ENCODE assay signal across 11 cellular contexts in the genomic region with DNA sequence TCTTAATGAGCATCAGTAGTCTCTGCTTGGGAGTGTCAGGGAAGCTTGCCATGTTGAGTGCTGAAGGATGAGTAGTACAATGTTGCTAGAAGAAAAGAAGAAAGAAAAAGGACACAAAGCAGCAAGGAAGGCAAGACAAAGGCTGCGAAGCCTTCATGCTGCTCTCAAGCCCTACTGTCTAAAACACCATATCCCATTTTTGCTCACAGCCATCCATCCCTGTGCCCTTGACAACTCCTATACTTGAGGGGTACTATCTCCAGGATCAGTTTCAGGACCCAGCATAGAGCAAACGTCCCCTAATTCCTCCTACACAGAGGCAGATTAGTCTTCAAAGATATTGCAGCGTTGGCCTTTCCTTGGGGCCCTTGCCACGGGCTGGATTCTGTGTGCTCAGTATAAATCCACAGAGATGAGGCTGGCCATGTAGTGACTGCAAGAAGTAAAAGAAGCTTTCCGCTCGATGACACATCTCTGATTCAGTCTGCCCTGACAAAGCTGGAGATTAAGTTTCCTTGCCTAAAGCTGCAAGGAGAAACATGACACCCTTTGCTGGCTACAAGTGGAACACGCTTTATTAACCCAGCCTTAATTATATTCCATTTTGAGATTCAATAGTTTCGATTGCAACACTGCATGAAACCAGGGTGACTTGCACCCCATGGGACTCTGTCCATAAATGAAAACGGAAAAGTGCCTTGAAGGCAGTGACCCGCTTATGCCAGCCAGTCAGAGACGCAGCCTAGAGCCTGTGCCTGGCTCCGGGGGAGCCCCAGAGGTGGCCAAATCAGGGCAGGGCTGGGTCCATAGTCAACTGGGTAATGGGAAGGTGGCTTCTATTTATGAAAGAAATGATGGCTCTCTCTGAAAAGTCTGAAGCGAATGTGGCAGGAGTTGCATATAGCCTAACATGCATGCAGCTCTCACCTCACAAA.
DNase-seq lines count a peak whose midpoint lies in the region; ATAC-seq and TF ChIP-seq lines count a peak whose summit lies in the region.
"Had no signal": no experiment of that assay in that cellular context is flagged by ENCODE, and none has a peak within 500 bp of the region (broad histone marks: within the 10 kb centered on the region; RNA-seq: fewer than 3 reads in every experiment).

No MANE protein-coding gene starts in this region.

- WGBS in transverse colon (ENCODE audit: low coverage in 1 of 2), 2 donors = 77 to 81% methylated on average over 9 to 13 of the region's 13 CpGs

- H3K4me2 ChIP-seq in osteoblast (ENCODE audit: insufficient read depth, low read length) = peak overlapping the region; percentile 80

- no peak for TF ChIP-seq CTCF in Calu3 (IDR thresholded peaks at IDR 0.05; ENCODE audit: unreplicated experiment)
- TF ChIP-seq CTCF in choroid plexus epithelial cell (conservative IDR thresholded peaks at IDR 0.05; ENCODE audit: low read depth, low read length) = no peak
- no peak for TF ChIP-seq CTCF in osteoblast (IDR thresholded peaks at IDR 0.05; ENCODE audit: extremely low read depth, low read depth, low read length)
- no peak for TF ChIP-seq CTCF in transverse colon (IDR thresholded peaks at IDR 0.05)

- no peaks in the 10 kb centered on the region for H3K27me3 ChIP-seq in osteoblast (ENCODE audit: insufficient read depth, low read length)
- no peaks in the 10 kb centered on the region for H3K27me3 ChIP-seq in transverse colon
- H3K27me3 ChIP-seq: stomach had no signal

- H3K4me3 ChIP-seq in choroid plexus epithelial cell (ENCODE audit: low read depth, low read length) (no peak overlapping the region), osteoblast (ENCODE audit: insufficient read depth, low read length) (peak overlapping the region; percentile 50), transverse colon (no peak overlapping the region)
- H3K4me3 ChIP-seq: stomach had no signal

- DNase-seq in Calu3 = peak; percentile 53
- DNase-seq in NCI-H1436 treated with DMSO at 0.1 percent for 48 hours (lab: John Stamatoyannopoulos, UW) = peak; percentile 66
- DNase-seq in choroid plexus epithelial cell (ENCODE audit: low read depth) = peak; percentile 87
- DNase-seq in osteoblast (ENCODE audit: insufficient read length, low spot score, missing footprints) = peak; percentile 66
- no peak for DNase-seq in mucosa of gallbladder (ENCODE audit: low spot score)
- no peak for DNase-seq in transverse colon
- no peak for DNase-seq in NCI-H2227 treated with DMSO at 0.1 percent for 48 hours (lab: John Stamatoyannopoulos, UW)
- DNase-seq: activated naive CD8-positive, alpha-beta T cell treated with anti-CD3 and anti-CD28 coated beads for 36 hours; NCI-H2029; stomach had no signal

- H3K4me3 Mint-ChIP-seq in Calu3 (ENCODE audit: low read depth, unreplicated experiment) = peak overlapping the region; percentile 21
- H3K4me3 Mint-ChIP-seq: activated naive CD8-positive, alpha-beta T cell treated with anti-CD3 and anti-CD28 coated beads for 36 hours had no signal

- H3K79me2 ChIP-seq in osteoblast (ENCODE audit: insufficient read depth, low read length) = no peaks in the 10 kb centered on the region

- CTCF ChIA-PET in Calu3 (lab: Charles Lee) = no interaction called here

- no peaks in the 10 kb centered on the region for H3K27me3 Mint-ChIP-seq in Calu3 (ENCODE audit: unreplicated experiment)

- H4K20me1 ChIP-seq in osteoblast (ENCODE audit: insufficient read depth, low read length) = no peaks in the 10 kb centered on the region

- BruUV-seq in Calu3 (replicated peaks; lab: Mats Ljungman, UMichigan) = TSS peak; percentile 92

- H3K27ac ChIP-seq in osteoblast (ENCODE audit: low read depth, low read length) (peak overlapping the region; percentile 69), transverse colon (no peak overlapping the region)
- H3K27ac ChIP-seq: stomach had no signal

- ATAC-seq in HG02623 (IDR thresholded peaks at IDR 0.05; ENCODE audit: unreplicated experiment) = no peak

- TF ChIP-seq POLR2A in transverse colon (IDR thresholded peaks at IDR 0.05) = no peak

- intact Hi-C loops in Calu3 (cut with micrococcal nuclease; ENCODE audit: unreplicated experiment) = loop anchor here (5.0 to 10.0 kb wide), 2 partner anchors 76 to 134 kb away; no protein-coding TSS in a partner anchor
- intact Hi-C loops in transverse colon (cut with DNase I; ENCODE audit: low total_unique reads) = no loop called here

- peak overlapping the region; percentile 64 for H2AFZ ChIP-seq in osteoblast (ENCODE audit: low read length)

- H3K4me1 ChIP-seq in osteoblast (ENCODE audit: insufficient read depth, low read length) (peaks cover 25% of the 10 kb centered on the region), transverse colon (peaks cover 0 to 3% (median 0%) of the 10 kb centered on the region in 4 donors)

- H3K4me1 Mint-ChIP-seq in Calu3 (ENCODE audit: low read depth, unreplicated experiment) = peaks cover 39% of the 10 kb centered on the region
- H3K4me1 Mint-ChIP-seq: activated naive CD8-positive, alpha-beta T cell treated with anti-CD3 and anti-CD28 coated beads for 36 hours had no signal

- peaks cover 9% of the 10 kb centered on the region for H3K36me3 Mint-ChIP-seq in Calu3 (ENCODE audit: insufficient read depth, unreplicated experiment)
- H3K36me3 Mint-ChIP-seq: activated naive CD8-positive, alpha-beta T cell treated with anti-CD3 and anti-CD28 coated beads for 36 hours had no signal

- H3K36me3 ChIP-seq in osteoblast (ENCODE audit: insufficient read depth, low read length) (no peaks in the 10 kb centered on the region), transverse colon (no peaks in the 10 kb centered on the region)
- H3K36me3 ChIP-seq: stomach had no signal

- H3K9me3 ChIP-seq in osteoblast (ENCODE audit: low read depth, low read length) (no peaks in the 10 kb centered on the region), transverse colon (no peaks in the 10 kb centered on the region)
- H3K9me3 ChIP-seq: stomach had no signal

- in situ Hi-C loops in transverse colon (cut with MboI; ENCODE audit: low pct_ligation_motif_present in 1 of 4, low pct_unique_long_range_greater_than_20kb in 1 of 4, low sequenced_read_pairs in 3 of 4) = loop anchor here in 2 of 4 donors (25.0 kb wide), 2 partner anchors 739 to 1089 kb away; no protein-coding TSS in a partner anchor

- H3K9me3 Mint-ChIP-seq in Calu3 (ENCODE audit: low read depth, unreplicated experiment) = no peaks in the 10 kb centered on the region
- H3K9me3 Mint-ChIP-seq: activated naive CD8-positive, alpha-beta T cell treated with anti-CD3 and anti-CD28 coated beads for 36 hours had no signal

- H3K27ac Mint-ChIP-seq in Calu3 (ENCODE audit: unreplicated experiment) = peak overlapping the region; percentile 94
- H3K27ac Mint-ChIP-seq: activated naive CD8-positive, alpha-beta T cell treated with anti-CD3 and anti-CD28 coated beads for 36 hours had no signal

- no peak for TF ChIP-seq EP300 in transverse colon (IDR thresholded peaks at IDR 0.05; ENCODE audit: low read depth)

Comparison
In these comparisons a context has a peak if more than half of its experiments do, and no peak if none do; other contexts are left out.
1. DNase-seq: peak in Calu3 (single experiment), NCI-H1436 treated with DMSO at 0.1 percent for 48 hours (single experiment), choroid plexus epithelial cell (single experiment) and osteoblast (single experiment); none in mucosa of gallbladder (single experiment), transverse colon (single experiment) and NCI-H2227 treated with DMSO at 0.1 percent for 48 hours (single experiment).